Comparison of ENCODE assay signal across 8 cellular contexts in the genomic region with DNA sequence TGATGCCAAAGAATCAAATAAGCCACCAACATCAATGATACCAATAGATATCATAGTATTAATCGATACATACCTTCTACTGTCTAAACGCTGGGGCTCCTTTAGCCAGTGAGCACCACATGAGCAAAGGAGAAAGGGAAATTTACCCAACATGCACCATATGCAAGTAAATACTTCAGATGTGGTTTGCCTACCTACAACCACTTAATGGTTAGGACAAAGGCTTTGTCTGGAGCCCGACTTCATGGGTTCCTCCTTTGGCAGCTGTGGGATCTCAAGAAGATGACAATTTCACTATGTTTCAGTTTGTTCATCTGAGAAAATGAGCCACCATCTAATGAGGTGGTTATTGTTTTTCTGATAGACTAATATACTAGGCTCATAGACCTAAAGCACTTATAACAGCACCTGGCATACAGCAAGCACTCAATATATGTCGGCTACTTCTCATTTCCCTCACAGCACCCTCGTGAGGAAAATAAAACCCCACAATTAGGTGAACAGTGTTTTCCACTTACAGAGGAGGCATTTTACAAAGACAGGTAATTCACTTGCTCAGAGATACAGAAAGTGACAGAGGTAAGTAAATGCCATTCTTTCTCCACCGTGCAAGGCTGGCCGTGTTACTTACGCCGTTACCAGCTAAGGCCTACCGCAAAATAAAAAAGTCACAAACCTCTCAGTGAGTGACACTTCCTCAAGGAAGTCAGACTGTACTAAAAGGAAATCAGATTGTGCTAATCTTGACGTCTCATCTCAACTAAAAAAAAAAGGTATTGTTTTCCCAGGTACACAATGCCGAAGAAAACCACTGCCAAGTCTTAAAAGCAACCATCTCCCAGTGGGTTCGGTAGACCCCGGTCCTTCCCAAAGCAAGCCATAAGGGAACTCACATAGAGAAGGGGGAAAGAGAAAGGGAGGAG. TPM values are rescaled to one million over a fixed set of nuclear protein-coding genes. Genes with fewer than 3 reads are reported as not detected.
A peak's percentile ranks its signal among the peaks of the same experiment; 100 is the strongest.
DNase-seq lines count a peak whose midpoint lies in the region; ATAC-seq, FAIRE-seq and TF ChIP-seq lines count a peak whose summit lies in the region.

No MANE protein-coding gene starts in this region.

- H3K79me2 ChIP-seq in OCI-LY3 (ENCODE audit: low read length): peaks cover 77% of the 10 kb centered on the region

- TF ChIP-seq POLR2A in GM12891 (IDR thresholded peaks at IDR 0.05; ENCODE audit: low read depth, low read length): no peak

- peaks cover 7% of the 10 kb centered on the region for H3K27me3 Mint-ChIP-seq in nephron progenitor cell (ENCODE audit: low read depth, poor library complexity)

- H2AFZ ChIP-seq in OCI-LY3 (ENCODE audit: low read depth, low read length): no peak overlapping the region

- peak overlapping the region; percentile 82 for H3K9ac ChIP-seq in OCI-LY3 (ENCODE audit: low read length)

- peaks cover 12% of the 10 kb centered on the region for H3K36me3 ChIP-seq in OCI-LY3 (replicated peaks; ENCODE audit: low read depth, low read length)

- H3K4me1 Mint-ChIP-seq in nephron progenitor cell: peaks cover 8% of the 10 kb centered on the region

- H4K20me1 ChIP-seq in OCI-LY3 (ENCODE audit: insufficient read depth, low read length): no peaks in the 10 kb centered on the region

- H3K27ac ChIP-seq in OCI-LY3 (ENCODE audit: low read length): peak overlapping the region; percentile 9; the same call in 1 of the 2 replicates
- peak overlapping the region; percentile 24 for H3K27ac ChIP-seq in caudate nucleus (ENCODE audit: low read depth, low read length)

- H3K4me2 ChIP-seq in OCI-LY3 (ENCODE audit: low read length): peak overlapping the region; percentile 90

- H3K9me3 Mint-ChIP-seq in nephron progenitor cell: no peaks in the 10 kb centered on the region

- no peak overlapping the region for H3K27ac Mint-ChIP-seq in nephron progenitor cell

- TF ChIP-seq CTCF in OCI-LY3 (IDR thresholded peaks at IDR 0.05; ENCODE audit: low read depth, low read length) (no peak), nephron progenitor cell (IDR thresholded peaks at IDR 0.05) (no peak)

- peaks cover 31% of the 10 kb centered on the region for H3K4me1 ChIP-seq in OCI-LY3 (ENCODE audit: low read length)

- no peaks in the 10 kb centered on the region for H3K9me3 ChIP-seq in OCI-LY3 (ENCODE audit: insufficient read depth, low read length)

- H3K36me3 Mint-ChIP-seq in nephron progenitor cell (ENCODE audit: low read depth): no peaks in the 10 kb centered on the region

- no peak for ATAC-seq in HG03439 (IDR thresholded peaks at IDR 0.05; ENCODE audit: unreplicated experiment)
- ATAC-seq in GM18519 (IDR thresholded peaks at IDR 0.05; ENCODE audit: low FRiP score, unreplicated experiment): no peak
- ATAC-seq in HG03045 (IDR thresholded peaks at IDR 0.05; ENCODE audit: unreplicated experiment): no peak

- FAIRE-seq in GM12891 (lab: Jason Lieb, UNC): peak; percentile 77

- DNase-seq in GM12891 (ENCODE audit: insufficient read length, low spot score) (no peak), caudate nucleus (lab: John Stamatoyannopoulos, UW) (no peak), nephron progenitor cell (no peak), DMS 273 treated with DMSO at 0.1 percent for 48 hours (lab: John Stamatoyannopoulos, UW) (no peak)

- peak overlapping the region; percentile 78 for H3K4me3 ChIP-seq in OCI-LY3 (ENCODE audit: low read length)

- no peaks in the 10 kb centered on the region for H3K27me3 ChIP-seq in OCI-LY3 (ENCODE audit: low read depth, low read length)

- peak overlapping the region; percentile 89 for H3K4me3 Mint-ChIP-seq in nephron progenitor cell

TF ChIP-seq in GM12891, 5 proteins besides CTCF, POLR2A, EP300 and RAD21:
- peak; percentile 49 for TF ChIP-seq SPI1 (IDR thresholded peaks at IDR 0.05; ENCODE audit: low read depth, low read length)
- no peak for TF ChIP-seq PAX5 (IDR thresholded peaks at IDR 0.05; ENCODE audit: insufficient read depth, low read length, severe bottlenecking)
- no peak for TF ChIP-seq POLR2AphosphoS5 (IDR thresholded peaks at IDR 0.05; ENCODE audit: low read depth, low read length)

RNA-seq across cellular contexts. Expression of a gene that starts 1.6 kb away (rescaled TPM):
- 8.9 TPM for polyA plus RNA-seq in GM12891 (2012; ENCODE audit: low read depth, missing spikeins)

RNA-seq across cellular contexts. Expression of a gene that starts 1.8 kb away (rescaled TPM):
- 21.6 TPM for polyA plus RNA-seq in GM12891 (2012; ENCODE audit: low read depth, missing spikeins)
